Comparison of ENCODE assay signal across 10 cellular contexts in genomic region chr22:39176673-39177455, GRCh38. TPM values are rescaled to one million over a fixed set of nuclear protein-coding genes. Genes with fewer than 3 reads are reported as not detected.
DNase-seq lines count a peak whose midpoint lies in the region; ATAC-seq and TF ChIP-seq lines count a peak whose summit lies in the region.
"Had no signal": no experiment of that assay in that cellular context is flagged by ENCODE, and none has a peak within 500 bp of the region (broad histone marks: within the 10 kb centered on the region; RNA-seq: fewer than 3 reads in every experiment).

No MANE protein-coding gene starts in this region.

- ATAC-seq in WTC11 (no peak), sciatic nerve (no peak), GM21367 (IDR thresholded peaks at IDR 0.05; ENCODE audit: unreplicated experiment) (no peak), HG03378 (IDR thresholded peaks at IDR 0.05; ENCODE audit: unreplicated experiment) (no peak), GM18519 (IDR thresholded peaks at IDR 0.05; ENCODE audit: low FRiP score, unreplicated experiment) (no peak)

- no peaks in the 10 kb centered on the region for H3K36me3 Mint-ChIP-seq in WTC11
- H3K36me3 Mint-ChIP-seq: activated naive CD4-positive, alpha-beta T cell treated with anti-CD3 and anti-CD28 coated beads, Interleukin-2, amount 50 U/mL, for 24 hours had no signal

- no peak for TF ChIP-seq CTCF in WTC11 (IDR thresholded peaks at IDR 0.05)

- intact Hi-C loops in sciatic nerve (cut with DNase I): loop anchor here (10.0 kb wide), 1 partner anchor 348 kb away; the partner anchor contains the start of gene ATF4

- peak overlapping the region; percentile 94 for H3K27ac Mint-ChIP-seq in WTC11
- H3K27ac Mint-ChIP-seq: activated naive CD4-positive, alpha-beta T cell treated with anti-CD3 and anti-CD28 coated beads, Interleukin-2, amount 50 U/mL, for 24 hours had no signal

- peaks cover 1% of the 10 kb centered on the region for H3K9me3 Mint-ChIP-seq in WTC11
- H3K9me3 Mint-ChIP-seq: activated naive CD4-positive, alpha-beta T cell treated with anti-CD3 and anti-CD28 coated beads, Interleukin-2, amount 50 U/mL, for 24 hours had no signal

- no peaks in the 10 kb centered on the region; the same call in none of the 2 replicates for H3K27me3 Mint-ChIP-seq in WTC11 (ENCODE audit: low read depth)
- H3K27me3 Mint-ChIP-seq: activated naive CD4-positive, alpha-beta T cell treated with anti-CD3 and anti-CD28 coated beads, Interleukin-2, amount 50 U/mL, for 24 hours had no signal

- H3K4me1 Mint-ChIP-seq in WTC11: peaks cover 86% of the 10 kb centered on the region

- CTCF ChIA-PET in WTC11 (lab: Charles Lee): interaction anchor here (1.0 to 4.0 kb wide), 10 partner anchors 9 to 408 kb away, joined by 3 to 19 read pairs (median 4); no protein-coding TSS in a partner anchor

- peak; percentile 33 for DNase-seq in Daoy (ENCODE audit: low read depth)
- no peak for DNase-seq in WTC11 (ENCODE audit: low spot score)
- peak; percentile 65 for DNase-seq in islet precursor cell
- peak; percentile 64 for DNase-seq in sciatic nerve (ENCODE audit: low spot score)
- DNase-seq in NCI-H1417 (lab: John Stamatoyannopoulos, UW): no peak
- DNase-seq: nucleus accumbens had no signal

- H3K4me3 Mint-ChIP-seq in WTC11: no peak overlapping the region
- H3K4me3 Mint-ChIP-seq: activated naive CD4-positive, alpha-beta T cell treated with anti-CD3 and anti-CD28 coated beads, Interleukin-2, amount 50 U/mL, for 24 hours had no signal

- POLR2A ChIA-PET in WTC11 (lab: Charles Lee): interaction anchor here (0.6 to 6.2 kb wide), 6 partner anchors 37 to 135 kb away, joined by 3 to 45 read pairs (median 8); no protein-coding TSS in a partner anchor

TF ChIP-seq in WTC11, 78 proteins besides CTCF, POLR2A, EP300 and RAD21:
- TF ChIP-seq, protein P1, sequence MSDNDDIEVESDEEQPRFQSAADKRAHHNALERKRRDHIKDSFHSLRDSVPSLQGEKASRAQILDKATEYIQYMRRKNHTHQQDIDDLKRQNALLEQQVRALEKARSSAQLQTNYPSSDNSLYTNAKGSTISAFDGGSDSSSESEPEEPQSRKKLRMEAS (CRISPR knock-in tag; IDR thresholded peaks at IDR 0.05): 0 out of 2 replicates have a peak, but pooled peaks have one; percentile 31
- TF ChIP-seq ZNF263 (CRISPR knock-in tag; IDR thresholded peaks at IDR 0.05; ENCODE audit: low read depth) (no peak), ZNF532 (CRISPR knock-in tag; IDR thresholded peaks at IDR 0.05; ENCODE audit: borderline replicate concordance) (peak; percentile 70; the same call in 1 of the 2 replicates)
TF ChIP-seq in WTC11: peak in this region for 2.

RNA-seq across cellular contexts. Expression of gene CBX7, which starts 24.4 kb away (rescaled TPM):
- total RNA-seq in Daoy (2014; rRNA removed; shearing (Covaris generic)): 0.24 and 0.63 TPM in 2 replicates
- 10.6 to 11.1 TPM (median 10.6 TPM) in 3 replicates for total RNA-seq in WTC11 (2021)
- 115 TPM for total RNA-seq in sciatic nerve

Comparison
In these comparisons a context has a peak if more than half of its experiments do, and no peak if none do; other contexts are left out.
1. DNase-seq: peak in Daoy (single experiment), islet precursor cell (single experiment) and sciatic nerve (single experiment); none in WTC11 (single experiment) and NCI-H1417 (0 of 3).